ENCODE assay signal across 8 cellular contexts in the genomic region with DNA sequence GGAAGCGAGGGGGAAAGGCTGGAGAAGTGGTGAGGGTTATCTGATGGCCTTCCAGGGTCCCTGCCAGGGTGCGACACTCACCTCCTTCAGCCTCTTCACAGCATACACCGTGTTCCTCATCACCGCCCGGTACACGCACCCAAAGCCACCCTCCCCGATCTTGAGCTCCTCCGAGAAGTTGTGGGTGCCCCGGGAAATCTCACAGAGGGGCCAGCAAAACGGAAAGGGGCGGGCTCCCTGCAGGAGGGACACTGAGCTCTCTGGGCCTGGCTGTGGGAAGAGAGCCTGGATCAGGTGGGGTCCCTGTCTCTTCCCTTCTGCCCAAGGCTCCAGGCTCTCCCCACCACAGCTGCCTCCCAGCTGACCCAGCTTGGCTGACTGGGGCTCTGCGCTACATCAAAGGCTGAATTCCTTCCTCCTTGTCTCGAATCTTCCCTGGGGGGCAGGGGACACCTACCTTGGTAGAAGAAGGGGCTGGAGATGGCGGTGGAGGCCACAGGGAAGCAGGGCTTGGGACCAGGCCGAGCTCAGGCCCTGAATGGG. TPM values are rescaled to one million over a fixed set of nuclear protein-coding genes. Genes with fewer than 3 reads are reported as not detected.
A peak's percentile ranks its signal among the peaks of the same experiment; 100 is the strongest.
DNase-seq lines count a peak whose midpoint lies in the region; ATAC-seq, FAIRE-seq and TF ChIP-seq lines count a peak whose summit lies in the region.

No MANE protein-coding gene starts in this region.

- H3K27me3 ChIP-seq in keratinocyte (ENCODE audit: control insufficient read depth, extremely low read depth, insufficient read depth, low read length): no peaks in the 10 kb centered on the region

- H3K27me3 Mint-ChIP-seq in T-helper 1 cell treated with Interleukin-12 subunit alpha and Interleukin-12 subunit beta and Interleukin-4 antibody, amounts not matched to agents 30 μg/mL and 1 μg/mL, for 36 hours (ENCODE audit: low read depth): no peaks in the 10 kb centered on the region
- H3K27me3 Mint-ChIP-seq in activated T-helper 2 cell treated with anti-CD3 and anti-CD28 coated beads, Interferon-gamma antibody, Interleukin-2, Interleukin-4, amounts not matched to agents 10 μg/mL and 5 μg/mL and 100 μg/mL, durations not matched to agents 14 hours and 24 hours and 36 hours (ENCODE audit: low read depth): no peaks in the 10 kb centered on the region

- dilution Hi-C loops in keratinocyte (cut with MboI; ENCODE audit: extremely low pct_ligation_motif_present, low sequenced_read_pairs): no loop called here

- peaks cover 22% of the 10 kb centered on the region for H3K79me2 ChIP-seq in keratinocyte (ENCODE audit: control insufficient read depth, insufficient read depth, low read length)

- DNase-seq in T-helper 1 cell (no peak), keratinocyte (ENCODE audit: low read depth, low spot score) (no peak), substantia nigra (lab: John Stamatoyannopoulos, UW) (no peak), DMS79 treated with DMSO at 0.1 percent for 48 hours (lab: John Stamatoyannopoulos, UW) (no peak), NCI-H510A (lab: John Stamatoyannopoulos, UW) (no peak)
- no peak for DNase-seq in activated T-helper 2 cell treated with anti-CD3 and anti-CD28 coated beads, Interferon-gamma antibody, Interleukin-2, Interleukin-4, amounts not matched to agents 10 μg/mL and 5 μg/mL and 100 μg/mL, durations not matched to agents 14 hours and 24 hours and 36 hours (ENCODE audit: low spot score)

- TF ChIP-seq CTCF in keratinocyte (optimal IDR thresholded peaks at IDR 0.05 in 1 of 3, IDR thresholded peaks at IDR 0.05 in 1 of 3, conservative IDR thresholded peaks at IDR 0.05 in 1 of 3; ENCODE audit: extremely low read depth in 1 of 3, insufficient read depth in 2 of 3, low read length in 3 of 3): no peak

- ATAC-seq in GM19395 (IDR thresholded peaks at IDR 0.05; ENCODE audit: unreplicated experiment): no peak

- H3K4me1 Mint-ChIP-seq in T-helper 1 cell treated with Interleukin-12 subunit alpha and Interleukin-12 subunit beta and Interleukin-4 antibody, amounts not matched to agents 30 μg/mL and 1 μg/mL, for 36 hours (ENCODE audit: low read depth): peaks cover 7% of the 10 kb centered on the region
- peaks cover 9% of the 10 kb centered on the region for H3K4me1 Mint-ChIP-seq in activated T-helper 2 cell treated with anti-CD3 and anti-CD28 coated beads, Interferon-gamma antibody, Interleukin-2, Interleukin-4, amounts not matched to agents 10 μg/mL and 5 μg/mL and 100 μg/mL, durations not matched to agents 14 hours and 24 hours and 36 hours (ENCODE audit: low read depth)

- H3K9me1 ChIP-seq in keratinocyte (ENCODE audit: control insufficient read depth, extremely low read depth, insufficient read depth, low read length): no peaks in the 10 kb centered on the region

- peaks cover 0 to 8% of the 10 kb centered on the region in 2 experiments for H3K36me3 ChIP-seq in keratinocyte (ENCODE audit: control insufficient read depth in 2 of 2, extremely low read depth in 1 of 2, insufficient read depth in 2 of 2, low read length in 2 of 2)

- H3K9me3 ChIP-seq in keratinocyte (ENCODE audit: control insufficient read depth, low read depth, low read length): no peaks in the 10 kb centered on the region

- peak overlapping the region; percentile 82 for H3K27ac Mint-ChIP-seq in T-helper 1 cell treated with Interleukin-12 subunit alpha and Interleukin-12 subunit beta and Interleukin-4 antibody, amounts not matched to agents 30 μg/mL and 1 μg/mL, for 36 hours
- H3K27ac Mint-ChIP-seq in activated T-helper 2 cell treated with anti-CD3 and anti-CD28 coated beads, Interferon-gamma antibody, Interleukin-2, Interleukin-4, amounts not matched to agents 10 μg/mL and 5 μg/mL and 100 μg/mL, durations not matched to agents 14 hours and 24 hours and 36 hours: peak overlapping the region; percentile 85

- peaks cover 12% of the 10 kb centered on the region for H3K4me1 ChIP-seq in keratinocyte (ENCODE audit: control insufficient read depth, extremely low read depth, insufficient read depth, low read length)

- H3K9ac ChIP-seq in keratinocyte (ENCODE audit: control insufficient read depth, extremely low read depth, insufficient read depth, low read length): peak overlapping the region; percentile 85

- FAIRE-seq in keratinocyte (lab: Jason Lieb, UNC): no peak

- intact Hi-C loops in activated T-helper 2 cell treated with anti-CD3 and anti-CD28 coated beads, Interferon-gamma antibody, Interleukin-2, Interleukin-4, amounts not matched to agents 10 μg/mL and 5 μg/mL and 100 μg/mL, durations not matched to agents 14 hours and 24 hours and 36 hours (cut with micrococcal nuclease): loop anchor here (5.0 kb wide), 1 partner anchor 36 kb away; no protein-coding TSS in a partner anchor

- H4K20me1 ChIP-seq in keratinocyte (ENCODE audit: control insufficient read depth, extremely low read depth, insufficient read depth, low read length): no peaks in the 10 kb centered on the region

- peak overlapping the region; percentile 52 to 57 (median 53) for H3K4me3 ChIP-seq in keratinocyte (ENCODE audit: control insufficient read depth in 2 of 3, extremely low read depth in 1 of 3, insufficient read depth in 2 of 3, low read depth in 1 of 3, low read length in 3 of 3)

- H3K4me2 ChIP-seq in keratinocyte (ENCODE audit: control insufficient read depth, extremely low read depth, insufficient read depth, low read depth, low read length): peak overlapping the region; percentile 75

- no peaks in the 10 kb centered on the region for H3K9me3 Mint-ChIP-seq in T-helper 1 cell treated with Interleukin-12 subunit alpha and Interleukin-12 subunit beta and Interleukin-4 antibody, amounts not matched to agents 30 μg/mL and 1 μg/mL, for 36 hours
- no peaks in the 10 kb centered on the region for H3K9me3 Mint-ChIP-seq in activated T-helper 2 cell treated with anti-CD3 and anti-CD28 coated beads, Interferon-gamma antibody, Interleukin-2, Interleukin-4, amounts not matched to agents 10 μg/mL and 5 μg/mL and 100 μg/mL, durations not matched to agents 14 hours and 24 hours and 36 hours

- peaks cover 8% of the 10 kb centered on the region for H3K36me3 Mint-ChIP-seq in T-helper 1 cell treated with Interleukin-12 subunit alpha and Interleukin-12 subunit beta and Interleukin-4 antibody, amounts not matched to agents 30 μg/mL and 1 μg/mL, for 36 hours (ENCODE audit: low read depth)
- peaks cover 29% of the 10 kb centered on the region for H3K36me3 Mint-ChIP-seq in activated T-helper 2 cell treated with anti-CD3 and anti-CD28 coated beads, Interferon-gamma antibody, Interleukin-2, Interleukin-4, amounts not matched to agents 10 μg/mL and 5 μg/mL and 100 μg/mL, durations not matched to agents 14 hours and 24 hours and 36 hours (ENCODE audit: low read depth)

- H3K27ac ChIP-seq in keratinocyte (ENCODE audit: control insufficient read depth, insufficient read depth, low read length): peak overlapping the region; percentile 39
- peak overlapping the region; percentile 67 for H3K27ac ChIP-seq in substantia nigra (ENCODE audit: low read depth, low read length, poor library complexity, severe bottlenecking)

- H3K4me3 Mint-ChIP-seq in T-helper 1 cell treated with Interleukin-12 subunit alpha and Interleukin-12 subunit beta and Interleukin-4 antibody, amounts not matched to agents 30 μg/mL and 1 μg/mL, for 36 hours: peak overlapping the region; percentile 86
- peak overlapping the region; percentile 87 for H3K4me3 Mint-ChIP-seq in activated T-helper 2 cell treated with anti-CD3 and anti-CD28 coated beads, Interferon-gamma antibody, Interleukin-2, Interleukin-4, amounts not matched to agents 10 μg/mL and 5 μg/mL and 100 μg/mL, durations not matched to agents 14 hours and 24 hours and 36 hours (ENCODE audit: low read depth)

- no peak overlapping the region for H2AFZ ChIP-seq in keratinocyte (ENCODE audit: control insufficient read depth, low read length)

RNA-seq across cellular contexts. Expression of gene IRAK1, which starts 1.1 kb away (rescaled TPM):
- total RNA-seq in activated T-helper 2 cell treated with anti-CD3 and anti-CD28 coated beads, Interferon-gamma antibody, Interleukin-2, Interleukin-4, amounts not matched to agents 10 μg/mL and 5 μg/mL and 100 μg/mL, durations not matched to agents 14 hours and 24 hours and 36 hours: 150 and 151 TPM in 2 replicates
- 41.5 to 70.1 TPM (median 65.5 TPM) in 3 replicates for polyA plus RNA-seq in keratinocyte
- 65.3 TPM for polyA plus RNA-seq in keratinocyte (2011; ENCODE audit: low read depth)
- polyA plus RNA-seq in keratinocyte (2011; cell fraction: cytosol; rRNA removed): 41.3 and 82.2 TPM in 2 replicates
- polyA plus RNA-seq in keratinocyte (2011; cell fraction: nucleus; rRNA removed): 40.5 and 48.5 TPM in 2 replicates
- 95.7 and 115 TPM in 2 replicates for polyA plus RNA-seq in keratinocyte (2012; ENCODE audit: low replicate concordance)
- 99.1 to 184 TPM (median 128 TPM) in 3 replicates for polyA minus RNA-seq in keratinocyte
- polyA minus RNA-seq in keratinocyte (2011; cell fraction: cytosol; rRNA and poly(A)+ RNA removed): 315 TPM
- 36.3 and 54.4 TPM in 2 replicates for polyA minus RNA-seq in keratinocyte (2011; cell fraction: nucleus; rRNA and poly(A)+ RNA removed)

RNA-seq across cellular contexts. Expression of gene TMEM187, which starts 46.0 kb away (rescaled TPM):
- 2.1 and 2.7 TPM in 2 replicates for total RNA-seq in activated T-helper 2 cell treated with anti-CD3 and anti-CD28 coated beads, Interferon-gamma antibody, Interleukin-2, Interleukin-4, amounts not matched to agents 10 μg/mL and 5 μg/mL and 100 μg/mL, durations not matched to agents 14 hours and 24 hours and 36 hours
- polyA plus RNA-seq in keratinocyte: 6.6 to 13.1 TPM (median 7.5 TPM) in 3 replicates
- 1.6 TPM for polyA plus RNA-seq in keratinocyte (2011; ENCODE audit: low read depth)
- 4.1 and 6.9 TPM in 2 replicates for polyA plus RNA-seq in keratinocyte (2011; cell fraction: cytosol; rRNA removed)
- 21.0 and 23.1 TPM in 2 replicates for polyA plus RNA-seq in keratinocyte (2011; cell fraction: nucleus; rRNA removed)
- polyA plus RNA-seq in keratinocyte (2012; ENCODE audit: low replicate concordance): 6.4 and 8.9 TPM in 2 replicates
- polyA minus RNA-seq in keratinocyte: 4.1 to 9.4 TPM (median 5.8 TPM) in 3 replicates
- 13.2 TPM for polyA minus RNA-seq in keratinocyte (2011; cell fraction: cytosol; rRNA and poly(A)+ RNA removed)
- 14.9 and 20.0 TPM in 2 replicates for polyA minus RNA-seq in keratinocyte (2011; cell fraction: nucleus; rRNA and poly(A)+ RNA removed)

RNA-seq across cellular contexts. Expression of gene HCFC1, which starts 47.0 kb away (rescaled TPM):
- total RNA-seq in activated T-helper 2 cell treated with anti-CD3 and anti-CD28 coated beads, Interferon-gamma antibody, Interleukin-2, Interleukin-4, amounts not matched to agents 10 μg/mL and 5 μg/mL and 100 μg/mL, durations not matched to agents 14 hours and 24 hours and 36 hours: 107 and 108 TPM in 2 replicates
- polyA plus RNA-seq in keratinocyte: 2.7 to 7.0 TPM (median 3.0 TPM) in 3 replicates
- 2.9 TPM for polyA plus RNA-seq in keratinocyte (2011; ENCODE audit: low read depth)
- 4.0 and 8.5 TPM in 2 replicates for polyA plus RNA-seq in keratinocyte (2011; cell fraction: cytosol; rRNA removed)
- polyA plus RNA-seq in keratinocyte (2011; cell fraction: nucleus; rRNA removed): 24.8 and 30.3 TPM in 2 replicates
- 12.3 and 27.7 TPM in 2 replicates for polyA plus RNA-seq in keratinocyte (2012; ENCODE audit: low replicate concordance)
- 6.0 to 128 TPM (median 11.0 TPM) in 3 replicates for polyA minus RNA-seq in keratinocyte
- 18.2 TPM for polyA minus RNA-seq in keratinocyte (2011; cell fraction: cytosol; rRNA and poly(A)+ RNA removed)
- polyA minus RNA-seq in keratinocyte (2011; cell fraction: nucleus; rRNA and poly(A)+ RNA removed): 29.6 and 34.1 TPM in 2 replicates
